7 cellular contexts compared by ENCODE assay signal in the genomic region with DNA sequence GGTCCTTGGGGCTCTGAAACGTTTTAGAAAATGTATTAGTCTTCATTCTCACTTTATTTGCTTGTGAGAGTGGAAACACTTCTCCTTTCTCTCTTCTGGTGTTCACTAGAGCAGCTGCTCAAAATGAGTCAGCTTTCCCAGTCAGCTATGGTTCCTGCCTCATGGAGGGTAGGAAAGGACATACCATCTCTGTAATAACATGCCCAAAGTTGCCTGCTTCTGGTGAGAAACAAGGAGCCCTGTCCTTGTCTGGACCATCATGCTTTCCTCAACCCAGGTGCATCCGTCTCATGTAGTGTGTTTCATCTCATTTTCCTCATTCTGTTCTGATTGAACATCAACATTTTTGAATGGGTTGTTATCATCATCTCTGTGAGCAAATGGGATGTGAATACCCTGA. TPM values are rescaled to one million over a fixed set of nuclear protein-coding genes. Genes with fewer than 3 reads are reported as not detected.
DNase-seq lines count a peak whose midpoint lies in the region; ATAC-seq and TF ChIP-seq lines count a peak whose summit lies in the region.

No MANE protein-coding gene starts in this region.

- H3K4me3 ChIP-seq in H7 (ENCODE audit: insufficient read depth, low read depth, low read length) = no peak overlapping the region

- no peaks in the 10 kb centered on the region for H3K27me3 ChIP-seq in H7 (ENCODE audit: control insufficient read depth, insufficient read depth, low read length)

- peak overlapping the region; percentile 23 for H3K27ac Mint-ChIP-seq in osteocyte (ENCODE audit: unreplicated experiment)

- TF ChIP-seq CTCF in RWPE1 (conservative IDR thresholded peaks at IDR 0.05; ENCODE audit: low read depth) (no peak), osteocyte (IDR thresholded peaks at IDR 0.05) (no peak), omental fat pad (IDR thresholded peaks at IDR 0.05) (no peak)

- H3K9me3 Mint-ChIP-seq in osteocyte (ENCODE audit: unreplicated experiment) = no peaks in the 10 kb centered on the region

- ATAC-seq in GM19324 (IDR thresholded peaks at IDR 0.05; ENCODE audit: low FRiP score, unreplicated experiment) (peak; percentile 57), HG02943 (IDR thresholded peaks at IDR 0.05; ENCODE audit: low read depth, unreplicated experiment) (peak; percentile 62), omental fat pad (ENCODE audit: low FRiP score) (no peak)

- no peaks in the 10 kb centered on the region for H3K36me3 ChIP-seq in H7 (replicated peaks; ENCODE audit: control insufficient read depth, insufficient read depth, low read length)

- POLR2A ChIA-PET in RWPE1 (lab: Yijun Ruan, JAX; ENCODE audit: low non-redundant PET) = no interaction called here

- H3K27ac ChIP-seq in RWPE1 = no peak overlapping the region

- no peaks in the 10 kb centered on the region for H3K36me3 Mint-ChIP-seq in osteocyte (ENCODE audit: unreplicated experiment)

- H3K4me3 Mint-ChIP-seq in osteocyte (ENCODE audit: unreplicated experiment) = no peak overlapping the region

- H3K4me1 Mint-ChIP-seq in osteocyte (ENCODE audit: unreplicated experiment) = peaks cover 31% of the 10 kb centered on the region

- DNase-seq in RWPE1 (ENCODE audit: low spot score) (peak; percentile 54), osteocyte (ENCODE audit: extremely low spot score, unreplicated experiment) (no peak), 8988T (no peak), omental fat pad (ENCODE audit: low spot score) (no peak), H7 (no peak)

- CTCF ChIA-PET in RWPE1 (lab: Yijun Ruan, JAX) = no interaction called here

- H3K27me3 Mint-ChIP-seq in osteocyte (ENCODE audit: unreplicated experiment) = no peaks in the 10 kb centered on the region

RNA-seq across cellular contexts. Expression of gene TINAG, which starts 17.1 kb away (rescaled TPM):
- total RNA-seq in osteocyte = not detected in 2 replicates
- total RNA-seq in omental fat pad = not detected
- not detected in 2 replicates for total RNA-seq in H7 (2014; rRNA removed; shearing (Covaris generic))
